32 cellular contexts compared by ENCODE assay signal in the genomic region with DNA sequence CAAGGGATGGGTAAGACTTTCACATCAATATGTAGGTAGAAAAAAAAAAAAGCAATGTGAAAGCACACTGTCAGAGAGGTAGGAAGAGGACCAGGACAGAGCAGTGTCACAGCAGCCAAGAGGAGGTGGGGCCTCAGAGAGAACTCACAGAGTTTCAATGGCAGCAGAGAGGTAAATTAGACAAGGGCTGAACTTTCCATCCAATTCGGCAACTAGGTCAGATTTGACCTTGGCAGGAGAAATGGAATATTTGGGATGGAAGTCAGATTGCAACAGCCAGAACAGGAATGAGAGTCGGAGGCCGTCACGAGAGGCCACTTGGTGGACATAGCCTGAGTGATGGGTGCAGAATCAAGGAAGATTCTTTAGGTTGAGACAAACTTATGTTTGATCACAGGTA.
"Had no signal": no experiment of that assay in that cellular context is flagged by ENCODE, and none has a peak within 500 bp of the region (broad histone marks: within the 10 kb centered on the region; RNA-seq: fewer than 3 reads in every experiment).

No MANE protein-coding gene starts in this region.

- H3K4me3 ChIP-seq: ascending aorta, coronary artery, dorsolateral prefrontal cortex, esophagus muscularis mucosa, gastroesophageal sphincter had no signal

- H3K4me1 ChIP-seq: ascending aorta, foreskin keratinocyte, gastroesophageal sphincter had no signal

- H3K27ac Mint-ChIP-seq: activated B cell treated with CpG ODN at 0.5 μM for 24 hours; activated CD8-positive, alpha-beta T cell treated with anti-CD3 and anti-CD28 coated beads for 36 hours; activated naive CD4-positive, alpha-beta T cell treated with anti-CD3 and anti-CD28 coated beads, Interleukin-2, amount 50 U/mL, for 72 hours; activated naive CD8-positive, alpha-beta T cell treated with anti-CD3 and anti-CD28 coated beads, Interleukin-2, amount 10 ng/mL, durations not matched to agents 7 days and 5 days; activated T-helper 17 cell treated with anti-CD3 and anti-CD28 coated beads, Interleukin-2, amount 50 U/mL, for 72 hours; dendritic cell treated with granulocyte-macrophage colony-stimulating factor and Interleukin-4, amounts not matched to agents 40 ng/mL and 50 ng/mL, for 4 days; endodermal cell; T-cell; T-helper 1 cell treated with Interleukin-12 subunit alpha and Interleukin-12 subunit beta and Interleukin-4 antibody, amounts not matched to agents 30 μg/mL and 1 μg/mL, for 36 hours; T-helper 2 cell treated with Interferon-gamma antibody and Interleukin-4, amounts not matched to agents 5 μg/mL and 100 μg/mL, for 36 hours had no signal

- H3K9me3 Mint-ChIP-seq: activated B cell treated with CpG ODN at 0.5 μM for 24 hours; activated CD8-positive, alpha-beta T cell treated with anti-CD3 and anti-CD28 coated beads for 36 hours; activated naive CD8-positive, alpha-beta T cell treated with anti-CD3 and anti-CD28 coated beads, Interleukin-2, amount 10 ng/mL, durations not matched to agents 7 days and 5 days; activated T-cell treated with anti-CD3 and anti-CD28 coated beads, Interleukin-2, amount 50 U/mL, for 4 hours; central memory CD8-positive, alpha-beta T cell; dendritic cell treated with granulocyte-macrophage colony-stimulating factor and Interleukin-4, amounts not matched to agents 40 ng/mL and 50 ng/mL, for 4 days; endodermal cell; T-cell; T-helper 1 cell treated with Interleukin-12 subunit alpha and Interleukin-12 subunit beta and Interleukin-4 antibody, amounts not matched to agents 30 μg/mL and 1 μg/mL, for 36 hours; T-helper 2 cell treated with Interferon-gamma antibody and Interleukin-4, amounts not matched to agents 5 μg/mL and 100 μg/mL, for 36 hours had no signal

- H3K36me3 Mint-ChIP-seq: activated naive CD4-positive, alpha-beta T cell treated with anti-CD3 and anti-CD28 coated beads, Interleukin-2, amount 50 U/mL, for 72 hours; activated naive CD8-positive, alpha-beta T cell treated with anti-CD3 and anti-CD28 coated beads, Interleukin-2, amount 10 ng/mL, durations not matched to agents 7 days and 5 days; T-cell had no signal

- H3K27me3 Mint-ChIP-seq: central memory CD8-positive, alpha-beta T cell; dendritic cell treated with granulocyte-macrophage colony-stimulating factor and Interleukin-4, amounts not matched to agents 40 ng/mL and 50 ng/mL, for 4 days; T-cell had no signal

- H3K27me3 ChIP-seq: ascending aorta, brain microvascular endothelial cell, dorsolateral prefrontal cortex, esophagus muscularis mucosa, foreskin keratinocyte, gastroesophageal sphincter had no signal

- H3K9me3 ChIP-seq: ascending aorta, esophagus muscularis mucosa, gastroesophageal sphincter had no signal

- H3K4me3 Mint-ChIP-seq: activated B cell treated with CpG ODN at 0.5 μM for 24 hours; activated CD8-positive, alpha-beta T cell treated with anti-CD3 and anti-CD28 coated beads for 36 hours; activated naive CD8-positive, alpha-beta T cell treated with anti-CD3 and anti-CD28 coated beads, Interleukin-2, amount 10 ng/mL, durations not matched to agents 7 days and 5 days; activated T-cell treated with anti-CD3 and anti-CD28 coated beads, Interleukin-2, amount 50 U/mL, for 4 hours; activated T-helper 17 cell treated with anti-CD3 and anti-CD28 coated beads, Interleukin-2, amount 50 U/mL, for 72 hours; central memory CD8-positive, alpha-beta T cell; dendritic cell treated with granulocyte-macrophage colony-stimulating factor and Interleukin-4, amounts not matched to agents 40 ng/mL and 50 ng/mL, for 4 days; endodermal cell; T-cell; T-helper 1 cell treated with Interleukin-12 subunit alpha and Interleukin-12 subunit beta and Interleukin-4 antibody, amounts not matched to agents 30 μg/mL and 1 μg/mL, for 36 hours; T-helper 2 cell treated with Interferon-gamma antibody and Interleukin-4, amounts not matched to agents 5 μg/mL and 100 μg/mL, for 36 hours had no signal

- H3K36me3 ChIP-seq: ascending aorta, brain microvascular endothelial cell, esophagus muscularis mucosa, gastroesophageal sphincter, WERI-Rb-1 had no signal

- ATAC-seq: activated CD4-positive, CD25-positive, alpha-beta regulatory T cell treated with anti-CD3 and anti-CD28 coated beads, Interleukin-2, amount 50 U/mL, for 24 hours; activated CD8-positive, alpha-beta T cell treated with anti-CD3 and anti-CD28 coated beads for 36 hours; activated naive CD4-positive, alpha-beta T cell treated with anti-CD3 and anti-CD28 coated beads, Interleukin-2, amount 50 U/mL, for 72 hours; activated T-cell treated with anti-CD3 and anti-CD28 coated beads, Interleukin-2, amount 50 U/mL, for 4 hours; activated T-helper 17 cell treated with anti-CD3 and anti-CD28 coated beads, Interleukin-2, amount 50 U/mL, for 72 hours; foreskin keratinocyte; gastroesophageal sphincter; T-cell had no signal

- H3K27ac ChIP-seq: ascending aorta, brain microvascular endothelial cell, coronary artery, dorsolateral prefrontal cortex, esophagus muscularis mucosa, foreskin keratinocyte, gastroesophageal sphincter, WERI-Rb-1 had no signal

- DNase-seq: activated B cell treated with CpG ODN at 0.5 μM for 24 hours; activated CD4-positive, alpha-beta T cell treated with anti-CD3 and anti-CD28 coated beads for 48 hours; activated CD4-positive, alpha-beta T cell treated with anti-CD3 and anti-CD28 coated beads, Interleukin-2, amount 50 U/mL, for 1 hour; activated CD4-positive, alpha-beta T cell treated with anti-CD3 and anti-CD28 coated beads, Interleukin-2, amount 50 U/mL, for 48 hours; activated CD8-positive, alpha-beta memory T cell treated with anti-CD3 and anti-CD28 coated beads for 24 hours; activated CD8-positive, alpha-beta T cell treated with anti-CD3 and anti-CD28 coated beads for 36 hours; activated effector memory CD4-positive, alpha-beta T cell treated with Interleukin-2 at 50 U/mL for 16 hours; activated gamma-delta T cell treated with Interleukin-2 at 50 U/mL for 16 hours; activated naive CD4-positive, alpha-beta T cell treated with Interleukin-2 at 50 U/mL for 16 hours; activated naive CD8-positive, alpha-beta T cell treated with anti-CD3 and anti-CD28 coated beads, Interleukin-2, amount 10 ng/mL, durations not matched to agents 7 days and 5 days; activated T-cell treated with anti-CD3 and anti-CD28 coated beads, Interleukin-2, amount 50 U/mL, for 4 hours; brain microvascular endothelial cell; dorsolateral prefrontal cortex; effector memory CD4-positive, alpha-beta T cell; endodermal cell; erythroblast; foreskin keratinocyte; SW 1271; T-cell; T1000; WERI-Rb-1 had no signal
